ENCODE assay signal across 25 cellular contexts in genomic region chr10:114294549-114294948, GRCh38. TPM values are rescaled to one million over a fixed set of nuclear protein-coding genes. Genes with fewer than 3 reads are reported as not detected.
DNase-seq lines count a peak whose midpoint lies in the region; ATAC-seq, FAIRE-seq and TF ChIP-seq lines count a peak whose summit lies in the region.
"Had no signal": no experiment of that assay in that cellular context is flagged by ENCODE, and none has a peak within 500 bp of the region (broad histone marks: within the 10 kb centered on the region; RNA-seq: fewer than 3 reads in every experiment).

No MANE protein-coding gene starts in this region.

- BruUV-seq in endothelial cell of umbilical vein (replicated peaks; lab: Mats Ljungman, UMichigan), result no TSS peak

- POLR2A ChIA-PET in endothelial cell of umbilical vein (lab: Charles Lee), result no interaction called here

- no peak for DNase-seq in left ventricle myocardium inferior
- DNase-seq in Right ventricle myocardium superior, result no peak
- peak; percentile 81 for DNase-seq in endothelial cell of umbilical vein (ENCODE audit: low read depth, low spot score)
- DNase-seq in putamen (ENCODE audit: low spot score), result peak; percentile 21
- no peak for DNase-seq in D721Med (ENCODE audit: insufficient read length, low spot score)
- DNase-seq in AML-193 (lab: John Stamatoyannopoulos, UW), result no peak
- DNase-seq: BE2C; Caco-2; CD4-positive, CD25-positive, alpha-beta regulatory T cell; CD8-positive, alpha-beta T cell; DMS53; DMS79 treated with DMSO at 0.1 percent for 48 hours; GF-D8; H9 had no signal

- H2AFZ ChIP-seq in Loucy (ENCODE audit: low read length) (no peak overlapping the region), endothelial cell of umbilical vein (ENCODE audit: low read depth, low read length) (no peak overlapping the region)
- H2AFZ ChIP-seq: GM23338 had no signal

- no peak for FAIRE-seq in endothelial cell of umbilical vein (lab: Jason Lieb, UNC)
- FAIRE-seq in D721Med (lab: Jason Lieb, UNC), result no peak
- FAIRE-seq: GM12891 had no signal

- no peaks in the 10 kb centered on the region for H3K9me2 ChIP-seq in Loucy (replicated peaks; ENCODE audit: low read depth, low read length)

- peak overlapping the region; percentile 56 for H3K27ac ChIP-seq in left ventricle myocardium inferior (replicated peaks)
- H3K27ac ChIP-seq in endothelial cell of umbilical vein (ENCODE audit: insufficient read depth, low read depth, low read length), result no peak overlapping the region
- H3K27ac ChIP-seq: 22Rv1, C4-2B had no signal

- H4K20me1 ChIP-seq in Loucy (ENCODE audit: insufficient read depth, low read length, poor library complexity, severe bottlenecking) (no peaks in the 10 kb centered on the region), endothelial cell of umbilical vein (replicated peaks; ENCODE audit: control insufficient read depth, extremely low read depth, insufficient read depth, low read length) (no peaks in the 10 kb centered on the region)

- peak overlapping the region; percentile 7 for H3K4me2 ChIP-seq in Loucy (ENCODE audit: low read depth, low read length, poor library complexity, severe bottlenecking)
- H3K4me2 ChIP-seq in endothelial cell of umbilical vein (ENCODE audit: insufficient read depth, low read length), result no peak overlapping the region
- H3K4me2 ChIP-seq: GM23338 had no signal

- TF ChIP-seq POLR2A in endothelial cell of umbilical vein (IDR thresholded peaks at IDR 0.05; ENCODE audit: low read depth, low read length), result no peak

- no peak overlapping the region for H3K4me3 ChIP-seq in left ventricle myocardium inferior
- H3K4me3 ChIP-seq in Loucy (ENCODE audit: low read length, poor library complexity, severe bottlenecking), result no peak overlapping the region
- no peak overlapping the region for H3K4me3 ChIP-seq in endothelial cell of umbilical vein (replicated peaks in 1 of 3; ENCODE audit: insufficient read depth in 1 of 3, low read depth in 1 of 3, low read length in 3 of 3)
- H3K4me3 ChIP-seq: GM23338 had no signal

- H3K4me1 ChIP-seq in left ventricle myocardium inferior, result peaks cover 7% of the 10 kb centered on the region
- peaks cover 14% of the 10 kb centered on the region for H3K4me1 ChIP-seq in Loucy (ENCODE audit: insufficient read depth, low read length, poor library complexity, severe bottlenecking)
- no peaks in the 10 kb centered on the region for H3K4me1 ChIP-seq in endothelial cell of umbilical vein (ENCODE audit: control insufficient read depth, extremely low read depth, insufficient read depth, low read length)
- H3K4me1 ChIP-seq: BE2C, Caco-2 had no signal

- peaks cover 20% of the 10 kb centered on the region for H3K9me3 ChIP-seq in left ventricle myocardium inferior (replicated peaks)
- H3K9me3 ChIP-seq in Loucy (ENCODE audit: insufficient read depth, low read depth, low read length), result peaks cover 16% of the 10 kb centered on the region
- H3K9me3 ChIP-seq in endothelial cell of umbilical vein (replicated peaks; ENCODE audit: control insufficient read depth, insufficient read depth, low read length), result no peaks in the 10 kb centered on the region
- H3K9me3 ChIP-seq: BE2C had no signal

- no peak for TF ChIP-seq CTCF in left ventricle myocardium inferior (IDR thresholded peaks at IDR 0.05; ENCODE audit: borderline replicate concordance)
- no peak for TF ChIP-seq CTCF in Loucy (conservative IDR thresholded peaks at IDR 0.05; ENCODE audit: low read length)
- TF ChIP-seq CTCF in endothelial cell of umbilical vein (IDR thresholded peaks at IDR 0.05; ENCODE audit: extremely low read depth in 1 of 2, insufficient read depth in 1 of 2, low read depth in 1 of 2, low read length in 2 of 2), result no peak
- TF ChIP-seq CTCF in D721Med (IDR thresholded peaks at IDR 0.05; ENCODE audit: insufficient read depth, missing control alignments), result no peak

- intact Hi-C loops in left ventricle myocardium inferior (cut with micrococcal nuclease) (no loop called here), Right ventricle myocardium superior (cut with DNase I) (no loop called here), endothelial cell of umbilical vein (cut with micrococcal nuclease) (no loop called here)

- no peaks in the 10 kb centered on the region for H3K27me3 ChIP-seq in left ventricle myocardium inferior (ENCODE audit: low read depth)
- H3K27me3 ChIP-seq in Loucy (ENCODE audit: insufficient read depth, low read length, poor library complexity, severe bottlenecking), result no peaks in the 10 kb centered on the region
- H3K27me3 ChIP-seq in endothelial cell of umbilical vein (ENCODE audit: control insufficient read depth in 2 of 2, insufficient read depth in 2 of 2, low read length in 2 of 2), result peaks cover 0 to 2% of the 10 kb centered on the region in 2 experiments
- H3K27me3 ChIP-seq: BE2C had no signal

- ATAC-seq in Right ventricle myocardium superior (ENCODE audit: poor library complexity) (no peak), GM21723 (IDR thresholded peaks at IDR 0.05; ENCODE audit: unreplicated experiment) (no peak)
- ATAC-seq: CD8-positive, alpha-beta T cell; GM23338; HCT116 had no signal

- H3K9ac ChIP-seq in Loucy (ENCODE audit: low read depth, low read length, poor library complexity, severe bottlenecking), result no peak overlapping the region
- H3K9ac ChIP-seq in endothelial cell of umbilical vein (replicated peaks; ENCODE audit: extremely low read depth, insufficient read depth, low read length), result no peak overlapping the region

- no peaks in the 10 kb centered on the region for H3K9me1 ChIP-seq in endothelial cell of umbilical vein (replicated peaks; ENCODE audit: control insufficient read depth, extremely low read depth, insufficient read depth, low read length)

- H3F3A ChIP-seq in Loucy (ENCODE audit: low read depth), result peaks cover 4% of the 10 kb centered on the region; the same call in 1 of the 2 replicates

- H3K36me3 ChIP-seq in left ventricle myocardium inferior (peaks cover 39% of the 10 kb centered on the region), Loucy (ENCODE audit: insufficient read depth, low read length) (no peaks in the 10 kb centered on the region), endothelial cell of umbilical vein (ENCODE audit: control insufficient read depth in 2 of 2, extremely low read depth in 1 of 2, insufficient read depth in 2 of 2, low read length in 2 of 2) (no peaks in the 10 kb centered on the region)
- H3K36me3 ChIP-seq: BE2C had no signal

- dilution Hi-C loops in endothelial cell of umbilical vein (cut with MboI; ENCODE audit: extremely low pct_ligation_motif_present, low sequenced_read_pairs), result no loop called here

- CTCF ChIA-PET in endothelial cell of umbilical vein (lab: Charles Lee), result no interaction called here

- H3K79me2 ChIP-seq in Loucy (ENCODE audit: insufficient read depth, low read length), result no peaks in the 10 kb centered on the region
- H3K79me2 ChIP-seq in endothelial cell of umbilical vein (ENCODE audit: control insufficient read depth, insufficient read depth, low read length), result no peaks in the 10 kb centered on the region

TF ChIP-seq in endothelial cell of umbilical vein, 7 proteins besides CTCF, POLR2A, EP300 and RAD21:
- TF ChIP-seq FOS (IDR thresholded peaks at IDR 0.05; ENCODE audit: borderline replicate concordance, insufficient read depth, low read length), result no peak
- TF ChIP-seq JUN (IDR thresholded peaks at IDR 0.05; ENCODE audit: borderline replicate concordance, insufficient read depth, insufficient read length, low read depth), result no peak
- no peak for TF ChIP-seq EZH2 (IDR thresholded peaks at IDR 0.05; ENCODE audit: borderline replicate concordance, low read depth, low read length, severe bottlenecking)
- TF ChIP-seq GATA2 (IDR thresholded peaks at IDR 0.05; ENCODE audit: insufficient read depth, insufficient read length, low read depth, low read length), result no peak
- TF ChIP-seq MYC (IDR thresholded peaks at IDR 0.05; ENCODE audit: low read depth, low read length), result no peak
- TF ChIP-seq MAX (IDR thresholded peaks at IDR 0.05; ENCODE audit: insufficient read depth, insufficient read length), result no peak
- TF ChIP-seq POLR2AphosphoS5 (IDR thresholded peaks at IDR 0.05; ENCODE audit: insufficient read depth, low read depth, low read length), result no peak

RNA-seq across cellular contexts. Expression of gene VWA2, which starts 55.5 kb away (rescaled TPM):
- not detected for total RNA-seq in left ventricle myocardium inferior
- total RNA-seq in Right ventricle myocardium superior, result 0.08 TPM
- not detected in 2 replicates for total RNA-seq in endothelial cell of umbilical vein
- not detected in 2 replicates for polyA plus RNA-seq in endothelial cell of umbilical vein
- polyA plus RNA-seq in endothelial cell of umbilical vein (2011; cell fraction: cytosol; rRNA removed), result not detected in 2 replicates
- not detected in 2 replicates for polyA plus RNA-seq in endothelial cell of umbilical vein (2011; cell fraction: nucleus; rRNA removed)
- polyA plus RNA-seq in endothelial cell of umbilical vein (2012), result not detected in 2 replicates
- not detected in 2 replicates for polyA minus RNA-seq in endothelial cell of umbilical vein
- polyA minus RNA-seq in endothelial cell of umbilical vein (2011; cell fraction: cytosol; rRNA and poly(A)+ RNA removed), result not detected
- not detected in 2 replicates for polyA minus RNA-seq in endothelial cell of umbilical vein (2011; cell fraction: nucleus; rRNA and poly(A)+ RNA removed)
- total RNA-seq: CD8-positive, alpha-beta T cell; Daoy; G401; H4 had no signal
- polyA plus RNA-seq: AG04450; CD4-positive, CD25-positive, alpha-beta regulatory T cell had no signal

Comparison
In these comparisons a context has a peak if more than half of its experiments do, and no peak if none do; other contexts are left out.
1. DNase-seq: peak in endothelial cell of umbilical vein (single experiment) and putamen (single experiment); none in left ventricle myocardium inferior (single experiment), Right ventricle myocardium superior (single experiment), D721Med (single experiment) and AML-193 (0 of 2).